In genomic region chr3:156802827-156803606, GRCh38 we compare ENCODE assay signal across 23 cellular contexts.
"Had no signal": no experiment of that assay in that cellular context is flagged by ENCODE, and none has a peak within 500 bp of the region (broad histone marks: within the 10 kb centered on the region; RNA-seq: fewer than 3 reads in every experiment).

No MANE protein-coding gene starts in this region.

- H3K27ac Mint-ChIP-seq: activated CD4-positive, alpha-beta T cell treated with anti-CD3 and anti-CD28 coated beads for 36 hours; activated CD8-positive, alpha-beta T cell treated with anti-CD3 and anti-CD28 coated beads for 36 hours; activated naive CD8-positive, alpha-beta T cell treated with anti-CD3 and anti-CD28 coated beads, Interleukin-2, amount 10 ng/mL, durations not matched to agents 7 days and 5 days had no signal

- H3K4me1 ChIP-seq: adrenal gland had no signal

- H3K36me3 ChIP-seq: adrenal gland, WERI-Rb-1 had no signal

- ATAC-seq: activated CD4-positive, alpha-beta T cell treated with anti-CD3 and anti-CD28 coated beads for 36 hours; activated CD8-positive, alpha-beta T cell treated with anti-CD3 and anti-CD28 coated beads for 36 hours; Panc1; Right ventricle myocardium inferior had no signal

- H3K4me1 Mint-ChIP-seq: activated CD4-positive, alpha-beta T cell treated with anti-CD3 and anti-CD28 coated beads for 36 hours had no signal

- H3K27me3 Mint-ChIP-seq: activated CD4-positive, alpha-beta T cell treated with anti-CD3 and anti-CD28 coated beads for 36 hours; activated CD8-positive, alpha-beta T cell treated with anti-CD3 and anti-CD28 coated beads for 36 hours; activated naive CD8-positive, alpha-beta T cell treated with anti-CD3 and anti-CD28 coated beads, Interleukin-2, amount 10 ng/mL, durations not matched to agents 7 days and 5 days had no signal

- DNase-seq: activated CD4-positive, alpha-beta T cell treated with anti-CD3 and anti-CD28 coated beads for 36 hours; activated CD8-positive, alpha-beta memory T cell treated with anti-CD3 and anti-CD28 coated beads, Interleukin-2, amount 50 U/mL, for 48 hours; activated CD8-positive, alpha-beta T cell treated with anti-CD3 and anti-CD28 coated beads for 36 hours; activated naive CD4-positive, alpha-beta T cell treated with anti-CD3 and anti-CD28 coated beads, Interleukin-2, amount 50 U/mL, for 16 hours; activated naive CD8-positive, alpha-beta T cell treated with anti-CD3 and anti-CD28 coated beads, Interleukin-2, amount 10 ng/mL, durations not matched to agents 7 days and 5 days; activated T-cell treated with anti-CD3 and anti-CD28 coated beads, Interleukin-2, amount 50 U/mL, for 1 hour; adrenal gland; anterior cingulate cortex; cerebellar nuclear complex; MG63; NCI-H1105; NCI-H1436; NCI-H1694 treated with DMSO at 0.1 percent for 48 hours; NCI-H2081 treated with DMSO at 0.1 percent for 48 hours; NCI-H2171 treated with DMSO at 0.1 percent for 48 hours; NCI-H226; NCI-H69; RPMI8226; T-helper 1 cell; WERI-Rb-1 had no signal

- H3K27me3 ChIP-seq: adrenal gland, MG63 had no signal

- H3K9me3 ChIP-seq: adrenal gland, MG63 had no signal

- H3K4me3 Mint-ChIP-seq: activated CD4-positive, alpha-beta T cell treated with anti-CD3 and anti-CD28 coated beads for 36 hours; activated CD8-positive, alpha-beta T cell treated with anti-CD3 and anti-CD28 coated beads for 36 hours; activated naive CD8-positive, alpha-beta T cell treated with anti-CD3 and anti-CD28 coated beads, Interleukin-2, amount 10 ng/mL, durations not matched to agents 7 days and 5 days had no signal

- H3K4me3 ChIP-seq: adrenal gland, MG63, SK-N-MC had no signal

- H3K27ac ChIP-seq: adrenal gland, SK-N-MC, WERI-Rb-1 had no signal
